Comparison of ENCODE assay signal across 27 cellular contexts in genomic region chr2:36554531-36554930, GRCh38.
"Had no signal": no experiment of that assay in that cellular context is flagged by ENCODE, and none has a peak within 500 bp of the region (broad histone marks: within the 10 kb centered on the region; RNA-seq: fewer than 3 reads in every experiment).

No MANE protein-coding gene starts in this region.

- H3K4me3 ChIP-seq: heart right ventricle, lower lobe of right lung, spleen, thyroid gland had no signal

- DNase-seq: activated CD4-positive, alpha-beta T cell treated with anti-CD3 and anti-CD28 coated beads for 4 hours; activated CD4-positive, alpha-beta T cell treated with anti-CD3 and anti-CD28 coated beads, Interleukin-2, amount 50 U/mL, for 48 hours; activated CD4-positive, CD25-positive, alpha-beta regulatory T cell; activated naive CD4-positive, alpha-beta T cell treated with anti-CD3 and anti-CD28 coated beads, Interleukin-2, amount 10 ng/mL, durations not matched to agents 7 days and 5 days; activated naive CD8-positive, alpha-beta T cell treated with anti-CD3 and anti-CD28 coated beads, Interleukin-2, amount 50 U/mL, for 24 hours; activated T-cell treated with anti-CD3 and anti-CD28 coated beads, Interleukin-2, amount 50 U/mL, for 48 hours; aorta; brain microvascular endothelial cell; caudate nucleus; dermis blood vessel endothelial cell; effector CD8-positive, alpha-beta T cell; erythroblast; foreskin fibroblast; heart right ventricle; lower lobe of right lung; mesendoderm; naive B cell; retina; spleen; stimulated activated CD4-positive, alpha-beta T cell treated with anti-CD3 and anti-CD28 coated beads, Interleukin-4, amount 100 ng/mL, for 1 hour; stimulated activated naive CD4-positive, alpha-beta T cell treated with Interleukin-2 at 50 U/mL for 16 hours; T1000; thyroid gland had no signal

- ATAC-seq: activated naive CD8-positive, alpha-beta T cell treated with anti-CD3 and anti-CD28 coated beads, Interleukin-2, amount 50 U/mL, for 24 hours; left lobe of liver had no signal

- H3K27me3 Mint-ChIP-seq: activated naive CD4-positive, alpha-beta T cell treated with anti-CD3 and anti-CD28 coated beads, Interleukin-2, amount 10 ng/mL, durations not matched to agents 7 days and 5 days; activated naive CD8-positive, alpha-beta T cell treated with anti-CD3 and anti-CD28 coated beads, Interleukin-2, amount 50 U/mL, for 24 hours; naive B cell; progenitor cell of endocrine pancreas had no signal

- H3K9me3 ChIP-seq: heart right ventricle, lower lobe of right lung, spleen, thyroid gland had no signal

- H3K27ac Mint-ChIP-seq: activated naive CD4-positive, alpha-beta T cell treated with anti-CD3 and anti-CD28 coated beads, Interleukin-2, amount 10 ng/mL, durations not matched to agents 7 days and 5 days; activated naive CD8-positive, alpha-beta T cell treated with anti-CD3 and anti-CD28 coated beads, Interleukin-2, amount 50 U/mL, for 24 hours; T-helper 1 cell treated with Interleukin-12 subunit alpha and Interleukin-12 subunit beta and Interleukin-4 antibody, amounts not matched to agents 30 μg/mL and 1 μg/mL, for 36 hours had no signal

- H3K27ac ChIP-seq: brain microvascular endothelial cell, heart right ventricle, lower lobe of right lung, thyroid gland had no signal

- H3K9me3 Mint-ChIP-seq: activated naive CD4-positive, alpha-beta T cell treated with anti-CD3 and anti-CD28 coated beads, Interleukin-2, amount 10 ng/mL, durations not matched to agents 7 days and 5 days; activated naive CD8-positive, alpha-beta T cell treated with anti-CD3 and anti-CD28 coated beads, Interleukin-2, amount 50 U/mL, for 24 hours; naive B cell; neural crest cell; T-helper 1 cell treated with Interleukin-12 subunit alpha and Interleukin-12 subunit beta and Interleukin-4 antibody, amounts not matched to agents 30 μg/mL and 1 μg/mL, for 36 hours had no signal

- H3K4me1 ChIP-seq: thyroid gland had no signal

- H3K4me3 Mint-ChIP-seq: activated naive CD4-positive, alpha-beta T cell treated with anti-CD3 and anti-CD28 coated beads, Interleukin-2, amount 10 ng/mL, durations not matched to agents 7 days and 5 days; activated naive CD8-positive, alpha-beta T cell treated with anti-CD3 and anti-CD28 coated beads, Interleukin-2, amount 50 U/mL, for 24 hours; naive B cell; neural crest cell; T-helper 1 cell treated with Interleukin-12 subunit alpha and Interleukin-12 subunit beta and Interleukin-4 antibody, amounts not matched to agents 30 μg/mL and 1 μg/mL, for 36 hours had no signal

- H3K27me3 ChIP-seq: brain microvascular endothelial cell, heart right ventricle, spleen, thyroid gland had no signal

- H3K4me1 Mint-ChIP-seq: naive B cell had no signal
